In the genomic region with DNA sequence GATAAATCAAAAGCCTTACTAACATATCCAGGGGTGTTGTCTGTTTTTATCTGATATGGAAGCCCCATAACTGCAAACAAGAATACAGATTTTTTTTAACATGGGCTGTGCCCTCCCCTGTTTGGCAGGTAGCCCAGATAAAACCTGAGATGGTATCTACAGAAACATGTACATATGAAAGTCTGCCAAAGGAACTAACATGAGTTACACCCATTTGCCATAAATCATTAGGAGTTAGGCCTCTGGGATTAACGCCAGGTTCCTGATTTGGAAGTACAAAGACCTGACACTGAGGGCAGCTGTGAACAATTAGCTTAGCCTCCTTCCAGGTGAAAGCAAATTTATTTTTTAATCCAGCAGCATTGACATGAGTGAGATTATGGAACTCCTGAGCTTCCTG, we compare ENCODE assay signal across 22 cellular contexts.
DNase-seq lines count a peak whose midpoint lies in the region; TF ChIP-seq lines count a peak whose summit lies in the region.
"Had no signal": no experiment of that assay in that cellular context is flagged by ENCODE, and none has a peak within 500 bp of the region (broad histone marks: within the 10 kb centered on the region; RNA-seq: fewer than 3 reads in every experiment).

No MANE protein-coding gene starts in this region.

- peak; percentile 2 for DNase-seq in NCI-H2029 (lab: John Stamatoyannopoulos, UW)
- DNase-seq in NCI-H2029 treated with DMSO at 0.1 percent for 48 hours (lab: John Stamatoyannopoulos, UW): no peak
- DNase-seq in NCI-H2081 (lab: John Stamatoyannopoulos, UW): peak; percentile 84 to 95
- DNase-seq in SHP77 (lab: John Stamatoyannopoulos, UW): peak; percentile 19 to 73
- DNase-seq in retinal pigment epithelial cell (ENCODE audit: low read depth): peak; percentile 30
- no peak for DNase-seq in EL
- no peak for DNase-seq in progenitor cell of endocrine pancreas (ENCODE audit: low spot score, unreplicated experiment)
- no peak for DNase-seq in NK-92 (lab: John Stamatoyannopoulos, UW; ENCODE audit: unreplicated experiment)
- DNase-seq: activated CD8-positive, alpha-beta T cell treated with anti-CD3 and anti-CD28 coated beads for 36 hours; activated T-cell treated with anti-CD3 and anti-CD28 coated beads, Interleukin-2, amount 50 U/mL, for 1 hour; C1 segment of cervical spinal cord; endodermal cell; glutamatergic neuron; left colon; NCI-H1436; NCI-H526; T-helper 9 cell had no signal

- H3K27ac Mint-ChIP-seq in progenitor cell of endocrine pancreas: no peak overlapping the region
- H3K27ac Mint-ChIP-seq: activated CD8-positive, alpha-beta T cell treated with anti-CD3 and anti-CD28 coated beads for 36 hours; endodermal cell; stimulated activated effector memory CD8-positive, alpha-beta T cell treated with anti-CD3 and anti-CD28 coated beads, Interleukin-12 subunit alpha, Interleukin-12 subunit beta, amount 100 ng/mL, for 72 hours had no signal

- no peak overlapping the region for H3K4me3 ChIP-seq in retinal pigment epithelial cell (ENCODE audit: low read length)
- H3K4me3 ChIP-seq: coronary artery, HAP-1, PC-9 had no signal

- H3K9me3 Mint-ChIP-seq in progenitor cell of endocrine pancreas (ENCODE audit: low read depth): peaks cover 33% of the 10 kb centered on the region

- no peak overlapping the region for H3K4me3 Mint-ChIP-seq in progenitor cell of endocrine pancreas (ENCODE audit: low read depth)
- H3K4me3 Mint-ChIP-seq: activated CD8-positive, alpha-beta T cell treated with anti-CD3 and anti-CD28 coated beads for 36 hours; endodermal cell; nephron; stimulated activated effector memory CD8-positive, alpha-beta T cell treated with anti-CD3 and anti-CD28 coated beads, Interleukin-12 subunit alpha, Interleukin-12 subunit beta, amount 100 ng/mL, for 72 hours had no signal

- no peaks in the 10 kb centered on the region for H3K27me3 Mint-ChIP-seq in progenitor cell of endocrine pancreas
- H3K27me3 Mint-ChIP-seq: activated CD8-positive, alpha-beta T cell treated with anti-CD3 and anti-CD28 coated beads for 36 hours had no signal

- H3K36me3 Mint-ChIP-seq in progenitor cell of endocrine pancreas (ENCODE audit: insufficient read depth): peaks cover 2% of the 10 kb centered on the region
- H3K36me3 Mint-ChIP-seq: stimulated activated effector memory CD8-positive, alpha-beta T cell treated with anti-CD3 and anti-CD28 coated beads, Interleukin-12 subunit alpha, Interleukin-12 subunit beta, amount 100 ng/mL, for 72 hours had no signal

- H3K4me1 Mint-ChIP-seq in progenitor cell of endocrine pancreas (ENCODE audit: low read depth): no peaks in the 10 kb centered on the region
- H3K4me1 Mint-ChIP-seq: endodermal cell; stimulated activated effector memory CD8-positive, alpha-beta T cell treated with anti-CD3 and anti-CD28 coated beads, Interleukin-12 subunit alpha, Interleukin-12 subunit beta, amount 100 ng/mL, for 72 hours had no signal

- no peak for TF ChIP-seq CTCF in retinal pigment epithelial cell (conservative IDR thresholded peaks at IDR 0.05; ENCODE audit: low read depth, low read length)
- TF ChIP-seq CTCF in progenitor cell of endocrine pancreas (IDR thresholded peaks at IDR 0.05; ENCODE audit: unreplicated experiment): no peak

Comparison
In these comparisons a context has a peak if more than half of its experiments do, and no peak if none do; other contexts are left out.
1. DNase-seq: peak in NCI-H2029 (single experiment), NCI-H2081 (2 of 2), SHP77 (2 of 2) and retinal pigment epithelial cell (single experiment); none in NCI-H2029 treated with DMSO at 0.1 percent for 48 hours (single experiment), EL (single experiment), progenitor cell of endocrine pancreas (single experiment) and NK-92 (single experiment).